Comparison of ENCODE assay signal across 1 cellular context in genomic region chr1:181126871-181127587, GRCh38.
A peak's percentile ranks its signal among the peaks of the same experiment; 100 is the strongest.
TF ChIP-seq lines count a peak whose summit lies in the region.

No MANE protein-coding gene starts in this region.

TF ChIP-seq in GM12878, 131 proteins besides CTCF, POLR2A, EP300 and RAD21 (continued from another document):
- TF ChIP-seq LARP7 (IDR thresholded peaks at IDR 0.05): no peak
- TF ChIP-seq ZNF274 (IDR thresholded peaks at IDR 0.05; ENCODE audit: insufficient read depth, insufficient read length): no peak
- TF ChIP-seq TCF12 (IDR thresholded peaks at IDR 0.05; ENCODE audit: low read depth, low read length): no peak
- TF ChIP-seq MXI1 (IDR thresholded peaks at IDR 0.05; ENCODE audit: low read depth, low read length): no peak
- no peak for TF ChIP-seq CBFB (IDR thresholded peaks at IDR 0.05; ENCODE audit: low read depth)
- TF ChIP-seq CREM (IDR thresholded peaks at IDR 0.05; ENCODE audit: low read depth): peak; percentile 48; the same call in 1 of the 2 replicates
- 0 out of 2 replicates have a peak, but pooled peaks have one; percentile 30 for TF ChIP-seq GATAD2B (conservative IDR thresholded peaks at IDR 0.05; ENCODE audit: low read depth)
- no peak for TF ChIP-seq ZBTB4 (CRISPR knock-in tag; IDR thresholded peaks at IDR 0.05)
- TF ChIP-seq SMAD1 (IDR thresholded peaks at IDR 0.05; ENCODE audit: low read depth, partially characterized antibody): peak; percentile 95
TF ChIP-seq in GM12878: peak in this region for 6.
